In genomic region chr5:55908804-55909203, GRCh38 we compare ENCODE assay signal across 21 cellular contexts. TPM values are rescaled to one million over a fixed set of nuclear protein-coding genes. Genes with fewer than 3 reads are reported as not detected.
"Had no signal": no experiment of that assay in that cellular context is flagged by ENCODE, and none has a peak within 500 bp of the region (broad histone marks: within the 10 kb centered on the region; RNA-seq: fewer than 3 reads in every experiment).

No MANE protein-coding gene starts in this region.

- H3K4me3 ChIP-seq: SJSA1, SK-N-MC had no signal

- H3K9me3 ChIP-seq: SJSA1 had no signal

- H3K27ac ChIP-seq: HL-60, SJSA1, SK-N-MC had no signal

- H3K36me3 ChIP-seq: SJSA1 had no signal

- H3K27me3 ChIP-seq: SJSA1 had no signal

- DNase-seq: Kasumi-1, KG1, MM.1S, NCI-H1092 treated with DMSO at 0.1 percent for 48 hours, NCI-H1436, NCI-H187, NCI-H2029, NCI-H2081 treated with DMSO at 0.1 percent for 48 hours, NCI-H2171, NCI-H226, NCI-H446, NCI-H510A, NCI-H524 treated with DMSO at 0.1 percent for 48 hours, NCI-H69, NCI-H774, Right ventricle myocardium superior, RPMI8226, SIG-M5 had no signal

RNA-seq across cellular contexts. Expression of gene IL31RA, which starts 57.6 kb away (rescaled TPM):
- total RNA-seq: Right ventricle myocardium superior had no signal
